25 cellular contexts compared by ENCODE assay signal in the genomic region with DNA sequence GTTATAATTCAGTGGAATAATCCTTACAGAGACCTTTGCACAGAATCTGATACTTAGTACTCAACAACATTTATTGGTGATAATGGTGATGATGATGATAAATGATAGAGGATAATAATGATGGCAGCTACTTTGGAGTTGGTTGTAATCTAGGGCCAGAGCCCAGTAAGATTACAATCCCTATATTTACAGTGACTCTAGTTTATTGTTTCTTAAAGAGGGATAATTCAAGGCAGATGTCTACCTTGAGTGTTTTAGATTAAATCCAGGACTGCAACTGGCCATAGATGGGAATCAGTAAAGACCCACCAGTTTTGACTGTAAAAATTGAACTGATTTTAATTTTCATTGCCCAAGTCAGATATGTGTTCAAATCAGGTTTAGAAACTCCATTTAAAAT.
"Had no signal": no experiment of that assay in that cellular context is flagged by ENCODE, and none has a peak within 500 bp of the region (broad histone marks: within the 10 kb centered on the region; RNA-seq: fewer than 3 reads in every experiment).

No MANE protein-coding gene starts in this region.

- H3K9me3 ChIP-seq: colonic mucosa, esophagus muscularis mucosa, esophagus squamous epithelium, gastrocnemius medialis, gastroesophageal sphincter, heart left ventricle, heart right ventricle had no signal

- H3K4me1 ChIP-seq: colonic mucosa, esophagus muscularis mucosa, esophagus squamous epithelium, foreskin keratinocyte, gastrocnemius medialis, gastroesophageal sphincter, heart left ventricle, heart right ventricle had no signal

- H3K27me3 ChIP-seq: colonic mucosa, esophagus muscularis mucosa, esophagus squamous epithelium, foreskin keratinocyte, gastrocnemius medialis, gastroesophageal sphincter, heart left ventricle, heart right ventricle, hepatocyte had no signal

- ATAC-seq: effector memory CD8-positive, alpha-beta T cell; esophagus mucosa; foreskin keratinocyte; gastrocnemius medialis; gastroesophageal sphincter; heart left ventricle; heart right ventricle had no signal

- H3K4me2 ChIP-seq: hepatocyte had no signal

- H3K4me3 ChIP-seq: colonic mucosa, coronary artery, dorsolateral prefrontal cortex, esophagus muscularis mucosa, esophagus squamous epithelium, gastrocnemius medialis, gastroesophageal sphincter, heart left ventricle, heart right ventricle, hepatocyte had no signal

- H3K36me3 ChIP-seq: colonic mucosa, esophagus muscularis mucosa, esophagus squamous epithelium, gastrocnemius medialis, gastroesophageal sphincter, heart left ventricle, heart right ventricle had no signal

- H3K27ac ChIP-seq: colonic mucosa, coronary artery, dorsolateral prefrontal cortex, epithelial cell of prostate, esophagus muscularis mucosa, esophagus squamous epithelium, foreskin keratinocyte, gastrocnemius medialis, gastroesophageal sphincter, heart left ventricle, heart right ventricle, hepatocyte had no signal

- H2AFZ ChIP-seq: hepatocyte had no signal

- H3K79me2 ChIP-seq: hepatocyte had no signal

- DNase-seq: colonic mucosa; cortex of kidney; dermis blood vessel endothelial cell; dorsolateral prefrontal cortex; effector CD4-positive, alpha-beta T cell; effector CD8-positive, alpha-beta T cell; effector memory CD4-positive, alpha-beta T cell; effector memory CD8-positive, alpha-beta T cell; endodermal cell; erythroblast; esophagus squamous epithelium; foreskin fibroblast; foreskin keratinocyte; foreskin melanocyte; gastrocnemius medialis; glutamatergic neuron; head of caudate nucleus; heart left ventricle; heart right ventricle had no signal
